ENCODE assay signal across 17 cellular contexts in genomic region chr17:64024215-64024654, GRCh38. TPM values are rescaled to one million over a fixed set of nuclear protein-coding genes. Genes with fewer than 3 reads are reported as not detected.
DNase-seq lines count a peak whose midpoint lies in the region; ATAC-seq, FAIRE-seq and TF ChIP-seq lines count a peak whose summit lies in the region.
"Had no signal": no experiment of that assay in that cellular context is flagged by ENCODE, and none has a peak within 500 bp of the region (broad histone marks: within the 10 kb centered on the region; RNA-seq: fewer than 3 reads in every experiment).

No MANE protein-coding gene starts in this region.

- TF ChIP-seq CTCF in left ventricle myocardium inferior (IDR thresholded peaks at IDR 0.05; ENCODE audit: borderline replicate concordance), result no peak
- no peak for TF ChIP-seq CTCF in activated CD8-positive, alpha-beta T cell treated with anti-CD3 and anti-CD28 coated beads for 36 hours (IDR thresholded peaks at IDR 0.05)
- no peak for TF ChIP-seq CTCF in HepG2 (CRISPR knock-in tag; IDR thresholded peaks at IDR 0.05)
- no peak for TF ChIP-seq CTCF in upper lobe of right lung (IDR thresholded peaks at IDR 0.05)

- peaks cover 58% of the 10 kb centered on the region for H3K4me1 Mint-ChIP-seq in activated CD8-positive, alpha-beta T cell treated with anti-CD3 and anti-CD28 coated beads for 36 hours (ENCODE audit: low read depth)

- 17% methylated on average over 8 of the region's 8 CpGs for WGBS in HepG2 (ENCODE audit: low lambda C conversion rate)

- no peaks in the 10 kb centered on the region for H4K20me1 ChIP-seq in HepG2 (ENCODE audit: insufficient read depth, low read length)

- no peaks in the 10 kb centered on the region for H3K9me3 ChIP-seq in left ventricle myocardium inferior (replicated peaks)
- no peaks in the 10 kb centered on the region for H3K9me3 ChIP-seq in HepG2 (ENCODE audit: low read length)
- no peaks in the 10 kb centered on the region for H3K9me3 ChIP-seq in upper lobe of right lung
- H3K9me3 ChIP-seq: breast epithelium had no signal

- no peak for DNase-seq in left ventricle myocardium inferior
- DNase-seq in cardiac septum (ENCODE audit: low spot score), result no peak
- no peak for DNase-seq in activated CD8-positive, alpha-beta T cell treated with anti-CD3 and anti-CD28 coated beads for 36 hours
- no peak for DNase-seq in HepG2 (ENCODE audit: low spot score)
- DNase-seq in upper lobe of right lung, result no peak
- no peak for DNase-seq in NCI-H748 (lab: John Stamatoyannopoulos, UW; ENCODE audit: unreplicated experiment)
- DNase-seq in ACHN, result no peak
- no peak for DNase-seq in NOMO-1 treated with DMSO at 0.1 percent for 48 hours (lab: John Stamatoyannopoulos, UW; ENCODE audit: unreplicated experiment)
- DNase-seq: H9, kidney, NCI-H226, occipital lobe, SIG-M5, substantia nigra had no signal

- TF ChIP-seq RAD21 in HepG2 (CRISPR knock-in tag; IDR thresholded peaks at IDR 0.05), result no peak

- H3K27ac ChIP-seq in left ventricle myocardium inferior (replicated peaks), result peak overlapping the region; percentile 37
- no peak overlapping the region for H3K27ac ChIP-seq in HepG2 (ENCODE audit: extremely low read length, insufficient read depth, low read length)
- peak overlapping the region; percentile 36 for H3K27ac ChIP-seq in upper lobe of right lung
- H3K27ac ChIP-seq: C4-2B had no signal

- peak overlapping the region; percentile 5; the same call in 1 of the 2 replicates for H3K4me2 ChIP-seq in HepG2 (ENCODE audit: low read depth, low read length)

- no peaks in the 10 kb centered on the region for H3K27me3 Mint-ChIP-seq in activated CD8-positive, alpha-beta T cell treated with anti-CD3 and anti-CD28 coated beads for 36 hours

- no peaks in the 10 kb centered on the region for H3K27me3 ChIP-seq in left ventricle myocardium inferior (ENCODE audit: low read depth)
- no peaks in the 10 kb centered on the region; a peak in 1 of 5 replicates for H3K27me3 ChIP-seq in HepG2 (ENCODE audit: control insufficient read depth in 1 of 2, insufficient read depth in 2 of 2, low read length in 2 of 2)
- H3K27me3 ChIP-seq in upper lobe of right lung, result no peaks in the 10 kb centered on the region
- H3K27me3 ChIP-seq: breast epithelium had no signal

- H3K4me1 ChIP-seq in left ventricle myocardium inferior (peaks cover 32% of the 10 kb centered on the region), HepG2 (ENCODE audit: insufficient read depth, low read length) (peaks cover 62% of the 10 kb centered on the region), upper lobe of right lung (peaks cover 19% of the 10 kb centered on the region)
- H3K4me1 ChIP-seq: breast epithelium had no signal

- TF ChIP-seq EP300 in HepG2 (IDR thresholded peaks at IDR 0.05; ENCODE audit: low read depth in 2 of 2, low read length in 2 of 2), result no peak
- TF ChIP-seq EP300 in HepG2 (CRISPR knock-in tag; IDR thresholded peaks at IDR 0.05; ENCODE audit: borderline replicate concordance), result no peak

- FAIRE-seq in HepG2 (lab: Jason Lieb, UNC), result peak; percentile 23
- FAIRE-seq: kidney had no signal

- H3K4me3 Mint-ChIP-seq in activated CD8-positive, alpha-beta T cell treated with anti-CD3 and anti-CD28 coated beads for 36 hours, result no peak overlapping the region
- H3K4me3 Mint-ChIP-seq: H9 had no signal

- no peak for ATAC-seq in activated CD8-positive, alpha-beta T cell treated with anti-CD3 and anti-CD28 coated beads for 36 hours
- ATAC-seq in HepG2, result no peak
- no peak for ATAC-seq in upper lobe of right lung

- no peak overlapping the region for H2AFZ ChIP-seq in HepG2 (ENCODE audit: low read length)

- H3K27ac Mint-ChIP-seq in activated CD8-positive, alpha-beta T cell treated with anti-CD3 and anti-CD28 coated beads for 36 hours, result peak overlapping the region; percentile 85
- H3K27ac Mint-ChIP-seq: H9 had no signal

- POLR2A ChIA-PET in activated CD8-positive, alpha-beta T cell treated with anti-CD3 and anti-CD28 coated beads for 36 hours (lab: Charles Lee), result interaction anchor here (0.7 to 4.9 kb wide), 6 partner anchors 12 to 384 kb away, joined by 3 to 47 read pairs (median 6); partner anchors contain the start of gene ERN1
- POLR2A ChIA-PET in HepG2 (lab: Yijun Ruan, JAX), result interaction anchor here (0.8 to 1.3 kb wide), 2 partner anchors 18 to 121 kb away, joined by 3 read pairs; no protein-coding TSS in a partner anchor

- H3K36me3 ChIP-seq in left ventricle myocardium inferior (no peaks in the 10 kb centered on the region), HepG2 (replicated peaks in 1 of 2; ENCODE audit: control insufficient read depth in 1 of 2, insufficient read depth in 2 of 2, low read length in 2 of 2) (no peaks in the 10 kb centered on the region), upper lobe of right lung (no peaks in the 10 kb centered on the region)
- H3K36me3 ChIP-seq: breast epithelium had no signal

- no peak overlapping the region for H3K9ac ChIP-seq in HepG2 (ENCODE audit: insufficient read depth, low read depth, low read length)

- no TSS peak for BruUV-seq in HepG2 (replicated peaks; lab: Mats Ljungman, UMichigan)

- no peak for TF ChIP-seq POLR2A in HepG2 (IDR thresholded peaks at IDR 0.05; ENCODE audit: insufficient read depth in 1 of 2, low read depth in 2 of 2, low read length in 2 of 2)

- no peaks in the 10 kb centered on the region for H3K36me3 Mint-ChIP-seq in activated CD8-positive, alpha-beta T cell treated with anti-CD3 and anti-CD28 coated beads for 36 hours (ENCODE audit: low read depth)

- no peaks in the 10 kb centered on the region for H3K9me3 Mint-ChIP-seq in activated CD8-positive, alpha-beta T cell treated with anti-CD3 and anti-CD28 coated beads for 36 hours
- H3K9me3 Mint-ChIP-seq: H9 had no signal

- H3K79me2 ChIP-seq in HepG2 (ENCODE audit: insufficient read depth, low read length), result no peaks in the 10 kb centered on the region

- no peak overlapping the region for H3K4me3 ChIP-seq in left ventricle myocardium inferior
- H3K4me3 ChIP-seq in HepG2 (replicated peaks in 1 of 3; ENCODE audit: insufficient read depth in 1 of 3, low read depth in 2 of 3, low read length in 3 of 3), result no peak overlapping the region
- no peak overlapping the region for H3K4me3 ChIP-seq in upper lobe of right lung
- H3K4me3 ChIP-seq: breast epithelium had no signal

- in situ Hi-C loops in HepG2 (cut with HindIII; ENCODE audit: extremely low pct_ligation_motif_present, low pct_unique_long_range_greater_than_20kb), result no loop called here
- in situ Hi-C loops in ACHN (cut with HindIII; ENCODE audit: low pct_ligation_motif_present, low pct_unique_long_range_greater_than_20kb, low sequenced_read_pairs), result no loop called here

- intact Hi-C loops in left ventricle myocardium inferior (cut with micrococcal nuclease) (loop anchor here (10.0 kb wide), 1 partner anchor 109 kb away; the partner anchor contains the start of genes CSHL1 and GH1), cardiac septum (cut with DNase I) (loop anchor here (2.0 kb wide), 1 partner anchor 105 kb away; the partner anchor contains the start of gene GH1), HepG2 (cut with micrococcal nuclease; ENCODE audit: unreplicated experiment) (no loop called here), upper lobe of right lung (cut with DNase I) (loop anchor here (10.0 kb wide), 1 partner anchor 109 kb away; the partner anchor contains the start of genes CSHL1 and GH1)
- intact Hi-C loops in activated CD8-positive, alpha-beta T cell treated with anti-CD3 and anti-CD28 coated beads for 36 hours (cut with micrococcal nuclease), result no loop called here

- CTCF ChIA-PET in activated CD8-positive, alpha-beta T cell treated with anti-CD3 and anti-CD28 coated beads for 36 hours (lab: Charles Lee), result interaction anchor here (0.9 to 9.2 kb wide), 20 partner anchors 7 to 122 kb away, joined by 3 to 419 read pairs (median 8); partner anchors contain the start of genes CSHL1, ERN1 and GH1
- CTCF ChIA-PET in HepG2 (lab: Yijun Ruan, JAX; ENCODE audit: low intra/inter-chr PET ratio, low total read pairs), result no interaction called here

RNA-seq across cellular contexts. Expression of gene ICAM2, which starts 3.8 kb away (rescaled TPM):
- total RNA-seq in left ventricle myocardium inferior, result 28.2 TPM
- 22.0 TPM for total RNA-seq in cardiac septum
- 10 to 100 TPM; 53.3 to 53.7 TPM for total RNA-seq in activated CD8-positive, alpha-beta T cell treated with anti-CD3 and anti-CD28 coated beads for 36 hours
- 7.9 and 10.9 TPM in 2 replicates for total RNA-seq in HepG2 (2016; rRNA removed; fragmentation: Illumina TruSeq; extraction: Trizol)
- total RNA-seq in HepG2 (2016; cell fraction: cytosol; rRNA removed; fragmentation: Illumina TruSeq; extraction: Trizol; ENCODE audit: low read depth), result 4.1 and 5.7 TPM in 2 replicates
- total RNA-seq in HepG2 (2016; cell fraction: insoluble cytoplasmic fraction; rRNA removed; fragmentation: Illumina TruSeq; extraction: Trizol), result 9.4 and 10.9 TPM in 2 replicates
- total RNA-seq in HepG2 (2016; cell fraction: membrane; rRNA removed; fragmentation: Illumina TruSeq; extraction: Trizol), result 8.3 and 9.3 TPM in 2 replicates
- total RNA-seq in HepG2 (2016; cell fraction: nucleus; rRNA removed; fragmentation: Illumina TruSeq; extraction: Trizol), result 7.4 and 8.7 TPM in 2 replicates
- 20.8 and 21.4 TPM in 2 replicates for polyA plus RNA-seq in HepG2 (2011; rRNA removed)
- 25.1 and 29.5 TPM in 2 replicates for polyA plus RNA-seq in HepG2 (2011; cell fraction: cytosol; rRNA removed)
- polyA plus RNA-seq in HepG2 (2011; cell fraction: nucleus; rRNA removed), result 10.1 and 10.2 TPM in 2 replicates
- polyA plus RNA-seq in HepG2 (2012), result 6.0 and 8.9 TPM in 2 replicates
- polyA plus RNA-seq in HepG2 (2016; cell fraction: cytosol; fragmentation: Illumina TruSeq; extraction: Trizol; ENCODE audit: low read depth), result 3.9 and 5.8 TPM in 2 replicates
- polyA plus RNA-seq in HepG2 (2016; cell fraction: insoluble cytoplasmic fraction; fragmentation: Illumina TruSeq; extraction: Trizol; ENCODE audit: low read depth), result 7.5 and 8.3 TPM in 2 replicates
- polyA plus RNA-seq in HepG2 (2016; cell fraction: membrane; fragmentation: Illumina TruSeq; extraction: Trizol; ENCODE audit: low read depth), result 5.9 and 6.9 TPM in 2 replicates
- polyA plus RNA-seq in HepG2 (2016; cell fraction: nucleus; fragmentation: Illumina TruSeq; extraction: Trizol; ENCODE audit: insufficient read depth, low read depth), result 11.9 and 12.3 TPM in 2 replicates
- 1.3 and 35.6 TPM in 2 replicates for polyA minus RNA-seq in HepG2 (2011; rRNA and poly(A)+ RNA removed; ENCODE audit: low replicate concordance)
- 6.6 and 7.4 TPM in 2 replicates for polyA minus RNA-seq in HepG2 (2011; cell fraction: cytosol; rRNA and poly(A)+ RNA removed)
- polyA minus RNA-seq in HepG2 (2011; cell fraction: nucleus; rRNA and poly(A)+ RNA removed), result 4.2 and 7.6 TPM in 2 replicates
- total RNA-seq in upper lobe of right lung, result 70.5 TPM

RNA-seq across cellular contexts. Expression of gene PRR29, which starts 26.1 kb away (rescaled TPM):
- total RNA-seq in left ventricle myocardium inferior, result not detected
- total RNA-seq in cardiac septum, result 0.51 TPM
- total RNA-seq in activated CD8-positive, alpha-beta T cell treated with anti-CD3 and anti-CD28 coated beads for 36 hours, result 1 to 10 TPM in 1 of 2 experiments, under 1 TPM in 1; 0.74 to 2.5 TPM
- total RNA-seq in HepG2 (2016; rRNA removed; fragmentation: Illumina TruSeq; extraction: Trizol), result 0.07 and 0.11 TPM in 2 replicates
- total RNA-seq in HepG2 (2016; cell fraction: cytosol; rRNA removed; fragmentation: Illumina TruSeq; extraction: Trizol; ENCODE audit: low read depth), result not detected in 2 replicates
- total RNA-seq in HepG2 (2016; cell fraction: insoluble cytoplasmic fraction; rRNA removed; fragmentation: Illumina TruSeq; extraction: Trizol), result 0.19 TPM in 1 of 2 replicates, not detected in the other
- 0.06 and 0.14 TPM in 2 replicates for total RNA-seq in HepG2 (2016; cell fraction: membrane; rRNA removed; fragmentation: Illumina TruSeq; extraction: Trizol)
- not detected in 2 replicates for total RNA-seq in HepG2 (2016; cell fraction: nucleus; rRNA removed; fragmentation: Illumina TruSeq; extraction: Trizol)
- 0.08 and 0.20 TPM in 2 replicates for polyA plus RNA-seq in HepG2 (2011; rRNA removed)
- 0.06 and 0.07 TPM in 2 replicates for polyA plus RNA-seq in HepG2 (2011; cell fraction: cytosol; rRNA removed)
- polyA plus RNA-seq in HepG2 (2011; cell fraction: nucleus; rRNA removed), result 0.73 and 0.96 TPM in 2 replicates
- 0.21 and 0.40 TPM in 2 replicates for polyA plus RNA-seq in HepG2 (2012)
- 0.10 and 0.11 TPM in 2 replicates for polyA plus RNA-seq in HepG2 (2016; cell fraction: cytosol; fragmentation: Illumina TruSeq; extraction: Trizol; ENCODE audit: low read depth)
- 0.23 TPM in 1 of 2 replicates, not detected in the other for polyA plus RNA-seq in HepG2 (2016; cell fraction: insoluble cytoplasmic fraction; fragmentation: Illumina TruSeq; extraction: Trizol; ENCODE audit: low read depth)
- polyA plus RNA-seq in HepG2 (2016; cell fraction: membrane; fragmentation: Illumina TruSeq; extraction: Trizol; ENCODE audit: low read depth), result not detected in 2 replicates
- not detected in 2 replicates for polyA plus RNA-seq in HepG2 (2016; cell fraction: nucleus; fragmentation: Illumina TruSeq; extraction: Trizol; ENCODE audit: insufficient read depth, low read depth)
- 0.16 TPM in 1 of 2 replicates, not detected in the other for polyA minus RNA-seq in HepG2 (2011; rRNA and poly(A)+ RNA removed; ENCODE audit: low replicate concordance)
- polyA minus RNA-seq in HepG2 (2011; cell fraction: cytosol; rRNA and poly(A)+ RNA removed), result not detected in 2 replicates
- 0.26 and 0.37 TPM in 2 replicates for polyA minus RNA-seq in HepG2 (2011; cell fraction: nucleus; rRNA and poly(A)+ RNA removed)
- total RNA-seq in upper lobe of right lung, result 0.43 TPM
- total RNA-seq: LHCN-M2 had no signal

RNA-seq across cellular contexts. Expression of gene SCN4A, which starts 51.5 kb away (rescaled TPM):
- total RNA-seq in left ventricle myocardium inferior (1.2 TPM), cardiac septum (0.22 TPM), HepG2 (2016; rRNA removed; fragmentation: Illumina TruSeq; extraction: Trizol) (0.02 TPM in 1 of 2 replicates, not detected in the other), upper lobe of right lung (not detected)
- total RNA-seq in activated CD8-positive, alpha-beta T cell treated with anti-CD3 and anti-CD28 coated beads for 36 hours, result under 1 TPM; 0.20 to 0.23 TPM
- not detected in 2 replicates for total RNA-seq in HepG2 (2016; cell fraction: cytosol; rRNA removed; fragmentation: Illumina TruSeq; extraction: Trizol; ENCODE audit: low read depth)
- total RNA-seq in HepG2 (2016; cell fraction: insoluble cytoplasmic fraction; rRNA removed; fragmentation: Illumina TruSeq; extraction: Trizol), result not detected in 2 replicates
- total RNA-seq in HepG2 (2016; cell fraction: membrane; rRNA removed; fragmentation: Illumina TruSeq; extraction: Trizol), result not detected in 2 replicates
- total RNA-seq in HepG2 (2016; cell fraction: nucleus; rRNA removed; fragmentation: Illumina TruSeq; extraction: Trizol), result not detected in 2 replicates
- polyA plus RNA-seq in HepG2 (2011; rRNA removed), result 0.03 and 0.04 TPM in 2 replicates
- polyA plus RNA-seq in HepG2 (2011; cell fraction: cytosol; rRNA removed), result 0.01 TPM in 2 replicates
- 0.07 and 0.13 TPM in 2 replicates for polyA plus RNA-seq in HepG2 (2011; cell fraction: nucleus; rRNA removed)
- 0.03 and 0.12 TPM in 2 replicates for polyA plus RNA-seq in HepG2 (2012)
- polyA plus RNA-seq in HepG2 (2016; cell fraction: cytosol; fragmentation: Illumina TruSeq; extraction: Trizol; ENCODE audit: low read depth), result not detected in 2 replicates
- not detected in 2 replicates for polyA plus RNA-seq in HepG2 (2016; cell fraction: insoluble cytoplasmic fraction; fragmentation: Illumina TruSeq; extraction: Trizol; ENCODE audit: low read depth)
- polyA plus RNA-seq in HepG2 (2016; cell fraction: membrane; fragmentation: Illumina TruSeq; extraction: Trizol; ENCODE audit: low read depth), result not detected in 2 replicates
- polyA plus RNA-seq in HepG2 (2016; cell fraction: nucleus; fragmentation: Illumina TruSeq; extraction: Trizol; ENCODE audit: insufficient read depth, low read depth), result not detected in 2 replicates
- polyA minus RNA-seq in HepG2 (2011; rRNA and poly(A)+ RNA removed; ENCODE audit: low replicate concordance), result 0.38 and 4.1 TPM in 2 replicates
- not detected in 2 replicates for polyA minus RNA-seq in HepG2 (2011; cell fraction: cytosol; rRNA and poly(A)+ RNA removed)
- polyA minus RNA-seq in HepG2 (2011; cell fraction: nucleus; rRNA and poly(A)+ RNA removed), result 0.26 and 0.37 TPM in 2 replicates
- total RNA-seq: occipital lobe had no signal

Comparison
In these comparisons a context has a peak if more than half of its experiments do, and no peak if none do; other contexts are left out.
1. intact Hi-C loops: an anchor here in left ventricle myocardium inferior (10.0 kb wide), cardiac septum (2.0 kb wide) and upper lobe of right lung (10.0 kb wide); none called in activated CD8-positive, alpha-beta T cell treated with anti-CD3 and anti-CD28 coated beads for 36 hours and HepG2.